In the genomic region with DNA sequence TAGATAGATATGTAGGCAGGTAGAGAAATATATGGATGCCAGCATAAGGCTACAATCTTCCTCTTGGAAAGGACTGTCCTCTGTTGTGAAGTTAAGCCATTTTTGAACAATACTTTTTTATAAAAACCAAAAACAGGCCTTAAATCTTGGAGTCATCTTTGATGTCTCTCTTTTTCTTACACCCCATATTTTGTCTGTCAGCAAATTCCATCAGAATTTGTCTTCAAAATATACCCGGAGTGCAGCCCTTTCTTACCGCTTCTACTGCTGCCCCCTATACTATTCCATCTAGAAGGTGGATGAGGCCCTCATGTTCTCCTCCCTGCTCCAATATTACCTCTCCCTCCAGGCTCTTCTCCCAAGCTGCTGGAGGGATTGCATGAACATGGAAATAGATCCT, we compare ENCODE assay signal across 28 cellular contexts.
"Had no signal": no experiment of that assay in that cellular context is flagged by ENCODE, and none has a peak within 500 bp of the region (broad histone marks: within the 10 kb centered on the region; RNA-seq: fewer than 3 reads in every experiment).

No MANE protein-coding gene starts in this region.

- H3K36me3 ChIP-seq: colonic mucosa, esophagus muscularis mucosa, esophagus squamous epithelium, gastrocnemius medialis, gastroesophageal sphincter, heart left ventricle, heart right ventricle had no signal

- H3K27me3 Mint-ChIP-seq: dendritic cell treated with granulocyte-macrophage colony-stimulating factor and Interleukin-4, amounts not matched to agents 40 ng/mL and 50 ng/mL, for 4 days; effector memory CD8-positive, alpha-beta T cell had no signal

- ATAC-seq: effector memory CD8-positive, alpha-beta T cell; esophagus mucosa; foreskin keratinocyte; gastrocnemius medialis; gastroesophageal sphincter; heart left ventricle; heart right ventricle had no signal

- H3K4me3 ChIP-seq: colonic mucosa, coronary artery, dorsolateral prefrontal cortex, esophagus muscularis mucosa, esophagus squamous epithelium, gastrocnemius medialis, gastroesophageal sphincter, heart left ventricle, heart right ventricle had no signal

- H3K27ac Mint-ChIP-seq: dendritic cell treated with granulocyte-macrophage colony-stimulating factor and Interleukin-4, amounts not matched to agents 40 ng/mL and 50 ng/mL, for 4 days; effector memory CD8-positive, alpha-beta T cell; endodermal cell had no signal

- H3K27me3 ChIP-seq: colonic mucosa, dorsolateral prefrontal cortex, esophagus muscularis mucosa, esophagus squamous epithelium, foreskin keratinocyte, gastrocnemius medialis, gastroesophageal sphincter, heart left ventricle, heart right ventricle had no signal

- FAIRE-seq: colon, endometrium, endothelial cell of umbilical vein, frontal cortex had no signal

- H3K9me3 ChIP-seq: colonic mucosa, esophagus squamous epithelium had no signal

- H3K4me3 Mint-ChIP-seq: dendritic cell treated with granulocyte-macrophage colony-stimulating factor and Interleukin-4, amounts not matched to agents 40 ng/mL and 50 ng/mL, for 4 days; effector memory CD8-positive, alpha-beta T cell; endodermal cell had no signal

- H3K27ac ChIP-seq: colonic mucosa, coronary artery, dorsolateral prefrontal cortex, epithelial cell of prostate, esophagus muscularis mucosa, esophagus squamous epithelium, foreskin keratinocyte, gastrocnemius medialis, gastroesophageal sphincter, heart left ventricle had no signal

- DNase-seq: colonic mucosa; cortex of kidney; dermis blood vessel endothelial cell; dorsolateral prefrontal cortex; effector CD4-positive, alpha-beta T cell; effector CD8-positive, alpha-beta T cell; effector memory CD4-positive, alpha-beta T cell; effector memory CD8-positive, alpha-beta T cell; endodermal cell; erythroblast; esophagus squamous epithelium; foreskin fibroblast; foreskin keratinocyte; foreskin melanocyte; gastrocnemius medialis; glutamatergic neuron; heart left ventricle; heart right ventricle had no signal

- H3K4me1 Mint-ChIP-seq: endodermal cell had no signal

- H3K4me1 ChIP-seq: colonic mucosa, esophagus squamous epithelium, foreskin keratinocyte, gastrocnemius medialis had no signal
